Comparison of ENCODE assay signal across 2 cellular contexts in genomic region chr14:95759952-95760351, GRCh38.
TF ChIP-seq lines count a peak whose summit lies in the region.

No MANE protein-coding gene starts in this region.

TF ChIP-seq in SK-N-SH, 30 proteins besides CTCF, POLR2A, EP300 and RAD21 (continued from another document):
- TF ChIP-seq REST (IDR thresholded peaks at IDR 0.05; ENCODE audit: low read depth, low read length), result no peak

TF ChIP-seq in SK-N-SH treated with all-trans-retinoic acid at 6 μM for 48 hours, 23 proteins besides CTCF, POLR2A, EP300 and RAD21 (continued from another document):
- TF ChIP-seq, protein P1, sequence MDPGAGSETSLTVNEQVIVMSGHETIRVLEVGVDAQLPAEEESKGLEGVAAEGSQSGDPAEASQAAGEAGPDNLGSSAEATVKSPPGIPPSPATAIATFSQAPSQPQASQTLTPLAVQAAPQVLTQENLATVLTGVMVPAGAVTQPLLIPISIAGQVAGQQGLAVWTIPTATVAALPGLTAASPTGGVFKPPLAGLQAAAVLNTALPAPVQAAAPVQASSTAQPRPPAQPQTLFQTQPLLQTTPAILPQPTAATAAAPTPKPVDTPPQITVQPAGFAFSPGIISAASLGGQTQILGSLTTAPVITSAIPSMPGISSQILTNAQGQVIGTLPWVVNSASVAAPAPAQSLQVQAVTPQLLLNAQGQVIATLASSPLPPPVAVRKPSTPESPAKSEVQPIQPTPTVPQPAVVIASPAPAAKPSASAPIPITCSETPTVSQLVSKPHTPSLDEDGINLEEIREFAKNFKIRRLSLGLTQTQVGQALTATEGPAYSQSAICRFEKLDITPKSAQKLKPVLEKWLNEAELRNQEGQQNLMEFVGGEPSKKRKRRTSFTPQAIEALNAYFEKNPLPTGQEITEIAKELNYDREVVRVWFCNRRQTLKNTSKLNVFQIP (CRISPR knock-in tag; IDR thresholded peaks at IDR 0.05; ENCODE audit: borderline replicate concordance, low read depth), result no peak
- TF ChIP-seq ZNF565 (CRISPR knock-in tag; conservative IDR thresholded peaks at IDR 0.05; ENCODE audit: low read depth) (no peak), TOX (CRISPR knock-in tag; IDR thresholded peaks at IDR 0.05; ENCODE audit: borderline replicate concordance) (no peak), RARB (CRISPR knock-in tag; IDR thresholded peaks at IDR 0.05) (no peak), ZC3H10 (CRISPR knock-in tag; IDR thresholded peaks at IDR 0.05) (no peak), SNAI2 (CRISPR knock-in tag; IDR thresholded peaks at IDR 0.05) (no peak), OSR1 (CRISPR knock-in tag; IDR thresholded peaks at IDR 0.05) (no peak), CREB5 (CRISPR knock-in tag; IDR thresholded peaks at IDR 0.05; ENCODE audit: low read depth) (no peak), CSDC2 (CRISPR knock-in tag; IDR thresholded peaks at IDR 0.05) (no peak), BACH2 (CRISPR knock-in tag; IDR thresholded peaks at IDR 0.05; ENCODE audit: borderline replicate concordance) (no peak), ZFP3 (CRISPR knock-in tag; IDR thresholded peaks at IDR 0.05) (no peak)
